In genomic region chr16:58339452-58339938, GRCh38 we compare ENCODE assay signal across 11 cellular contexts. TPM values are rescaled to one million over a fixed set of nuclear protein-coding genes. Genes with fewer than 3 reads are reported as not detected.
A peak's percentile ranks its signal among the peaks of the same experiment; 100 is the strongest.
DNase-seq lines count a peak whose midpoint lies in the region; ATAC-seq and TF ChIP-seq lines count a peak whose summit lies in the region.
"Had no signal": no experiment of that assay in that cellular context is flagged by ENCODE, and none has a peak within 500 bp of the region (broad histone marks: within the 10 kb centered on the region; RNA-seq: fewer than 3 reads in every experiment).

No MANE protein-coding gene starts in this region.

- H3K4me3 Mint-ChIP-seq in HFFc6, result no peak overlapping the region

- no peaks in the 10 kb centered on the region for H3K9me3 Mint-ChIP-seq in HFFc6

- POLR2A ChIA-PET in BJ (lab: Charles Lee), result no interaction called here

- no peaks in the 10 kb centered on the region for H3K27me3 ChIP-seq in BJ (ENCODE audit: control insufficient read depth, insufficient read depth, low read length)

- peak; percentile 35 for TF ChIP-seq CTCF in BJ (IDR thresholded peaks at IDR 0.05; ENCODE audit: insufficient read depth, low read depth, low read length)
- TF ChIP-seq CTCF in HFFc6 (IDR thresholded peaks at IDR 0.05), result peak; percentile 71

- H3K4me3 ChIP-seq in BJ (ENCODE audit: low read depth, low read length), result no peak overlapping the region

- no peaks in the 10 kb centered on the region for H3K36me3 Mint-ChIP-seq in HFFc6 (ENCODE audit: low read depth)

- H3K36me3 ChIP-seq in BJ (ENCODE audit: control insufficient read depth, insufficient read depth, low read length), result no peaks in the 10 kb centered on the region

- H3K4me1 Mint-ChIP-seq in HFFc6 (ENCODE audit: low read depth), result peaks cover 8% of the 10 kb centered on the region

- intact Hi-C loops in head of caudate nucleus (cut with DNase I), result no loop called here

- DNase-seq in BJ (ENCODE audit: low read depth) (no peak), HFFc6 (peak; percentile 52), astrocyte of the hippocampus (ENCODE audit: low read depth, low spot score) (peak; percentile 46), islet precursor cell (peak; percentile 71), KG1 (lab: John Stamatoyannopoulos, UW) (no peak), head of caudate nucleus (no peak)
- DNase-seq: activated CD4-positive, alpha-beta T cell treated with anti-CD3 and anti-CD28 coated beads for 48 hours; cortex of kidney; NCI-H2081 treated with DMSO at 0.1 percent for 48 hours had no signal

- H3K27me3 Mint-ChIP-seq in HFFc6 (ENCODE audit: insufficient read depth), result peaks cover 7% of the 10 kb centered on the region

- no peak for ATAC-seq in HG03097 (IDR thresholded peaks at IDR 0.05; ENCODE audit: low FRiP score, unreplicated experiment)
- ATAC-seq in GM21723 (IDR thresholded peaks at IDR 0.05; ENCODE audit: unreplicated experiment), result no peak

- CTCF ChIA-PET in BJ (lab: Yijun Ruan, JAX), result interaction anchor here (1.3 to 8.7 kb wide), 2 partner anchors 149 to 323 kb away, joined by 3 to 190 read pairs; no protein-coding TSS in a partner anchor

- no peak overlapping the region for H3K27ac Mint-ChIP-seq in HFFc6

RNA-seq across cellular contexts. Expression of gene PRSS54, which starts 44.7 kb away (rescaled TPM):
- not detected in 2 replicates for polyA plus RNA-seq in BJ (2011; rRNA removed)
- polyA minus RNA-seq in BJ (2011; rRNA and poly(A)+ RNA removed), result not detected in 2 replicates
- total RNA-seq in HFFc6 (2021; fragmentation: NEBNext Ultra II Directional; extraction: Animal tissue kit (Norgen Biotek cat#: 25700)), result not detected

RNA-seq across cellular contexts. Expression of gene GINS3, which starts 52.8 kb away (rescaled TPM):
- polyA plus RNA-seq in BJ (2011; rRNA removed), result 4.6 and 5.5 TPM in 2 replicates
- polyA minus RNA-seq in BJ (2011; rRNA and poly(A)+ RNA removed), result 2.8 and 4.6 TPM in 2 replicates
- total RNA-seq in HFFc6 (2021; fragmentation: NEBNext Ultra II Directional; extraction: Animal tissue kit (Norgen Biotek cat#: 25700)), result 1 to 10 TPM; 3.0 to 6.4 (median 5.9) TPM

Comparison
In these comparisons a context has a peak if more than half of its experiments do, and no peak if none do; other contexts are left out.
1. DNase-seq: peak in HFFc6 (single experiment), astrocyte of the hippocampus (single experiment) and islet precursor cell (single experiment); none in BJ (single experiment), KG1 (single experiment) and head of caudate nucleus (0 of 42).